In the genomic region with DNA sequence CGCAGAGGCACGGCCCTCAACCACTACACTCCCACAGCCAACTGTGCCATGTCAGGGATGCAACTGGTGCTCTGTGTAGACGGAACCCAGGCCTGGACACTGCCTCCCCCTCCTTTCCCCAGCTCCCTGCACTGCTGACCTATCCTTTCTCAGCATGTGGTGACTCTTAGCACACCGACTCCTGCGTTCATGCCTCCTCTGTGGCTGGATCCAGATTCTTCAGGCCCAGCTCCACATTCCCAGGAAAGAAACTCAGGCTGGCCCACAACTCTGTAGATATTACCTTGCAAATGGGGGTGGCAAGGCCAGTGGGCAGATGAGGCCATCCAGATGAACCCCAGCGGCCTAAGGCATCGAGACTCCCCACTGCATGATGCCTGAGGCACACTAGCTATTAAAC, we compare ENCODE assay signal across 1 cellular context.
TF ChIP-seq lines count a peak whose summit lies in the region.

No MANE protein-coding gene starts in this region.

TF ChIP-seq in GM23338, 12 proteins besides CTCF, POLR2A, EP300 and RAD21 (continued from another document):
- TF ChIP-seq, protein P1, sequence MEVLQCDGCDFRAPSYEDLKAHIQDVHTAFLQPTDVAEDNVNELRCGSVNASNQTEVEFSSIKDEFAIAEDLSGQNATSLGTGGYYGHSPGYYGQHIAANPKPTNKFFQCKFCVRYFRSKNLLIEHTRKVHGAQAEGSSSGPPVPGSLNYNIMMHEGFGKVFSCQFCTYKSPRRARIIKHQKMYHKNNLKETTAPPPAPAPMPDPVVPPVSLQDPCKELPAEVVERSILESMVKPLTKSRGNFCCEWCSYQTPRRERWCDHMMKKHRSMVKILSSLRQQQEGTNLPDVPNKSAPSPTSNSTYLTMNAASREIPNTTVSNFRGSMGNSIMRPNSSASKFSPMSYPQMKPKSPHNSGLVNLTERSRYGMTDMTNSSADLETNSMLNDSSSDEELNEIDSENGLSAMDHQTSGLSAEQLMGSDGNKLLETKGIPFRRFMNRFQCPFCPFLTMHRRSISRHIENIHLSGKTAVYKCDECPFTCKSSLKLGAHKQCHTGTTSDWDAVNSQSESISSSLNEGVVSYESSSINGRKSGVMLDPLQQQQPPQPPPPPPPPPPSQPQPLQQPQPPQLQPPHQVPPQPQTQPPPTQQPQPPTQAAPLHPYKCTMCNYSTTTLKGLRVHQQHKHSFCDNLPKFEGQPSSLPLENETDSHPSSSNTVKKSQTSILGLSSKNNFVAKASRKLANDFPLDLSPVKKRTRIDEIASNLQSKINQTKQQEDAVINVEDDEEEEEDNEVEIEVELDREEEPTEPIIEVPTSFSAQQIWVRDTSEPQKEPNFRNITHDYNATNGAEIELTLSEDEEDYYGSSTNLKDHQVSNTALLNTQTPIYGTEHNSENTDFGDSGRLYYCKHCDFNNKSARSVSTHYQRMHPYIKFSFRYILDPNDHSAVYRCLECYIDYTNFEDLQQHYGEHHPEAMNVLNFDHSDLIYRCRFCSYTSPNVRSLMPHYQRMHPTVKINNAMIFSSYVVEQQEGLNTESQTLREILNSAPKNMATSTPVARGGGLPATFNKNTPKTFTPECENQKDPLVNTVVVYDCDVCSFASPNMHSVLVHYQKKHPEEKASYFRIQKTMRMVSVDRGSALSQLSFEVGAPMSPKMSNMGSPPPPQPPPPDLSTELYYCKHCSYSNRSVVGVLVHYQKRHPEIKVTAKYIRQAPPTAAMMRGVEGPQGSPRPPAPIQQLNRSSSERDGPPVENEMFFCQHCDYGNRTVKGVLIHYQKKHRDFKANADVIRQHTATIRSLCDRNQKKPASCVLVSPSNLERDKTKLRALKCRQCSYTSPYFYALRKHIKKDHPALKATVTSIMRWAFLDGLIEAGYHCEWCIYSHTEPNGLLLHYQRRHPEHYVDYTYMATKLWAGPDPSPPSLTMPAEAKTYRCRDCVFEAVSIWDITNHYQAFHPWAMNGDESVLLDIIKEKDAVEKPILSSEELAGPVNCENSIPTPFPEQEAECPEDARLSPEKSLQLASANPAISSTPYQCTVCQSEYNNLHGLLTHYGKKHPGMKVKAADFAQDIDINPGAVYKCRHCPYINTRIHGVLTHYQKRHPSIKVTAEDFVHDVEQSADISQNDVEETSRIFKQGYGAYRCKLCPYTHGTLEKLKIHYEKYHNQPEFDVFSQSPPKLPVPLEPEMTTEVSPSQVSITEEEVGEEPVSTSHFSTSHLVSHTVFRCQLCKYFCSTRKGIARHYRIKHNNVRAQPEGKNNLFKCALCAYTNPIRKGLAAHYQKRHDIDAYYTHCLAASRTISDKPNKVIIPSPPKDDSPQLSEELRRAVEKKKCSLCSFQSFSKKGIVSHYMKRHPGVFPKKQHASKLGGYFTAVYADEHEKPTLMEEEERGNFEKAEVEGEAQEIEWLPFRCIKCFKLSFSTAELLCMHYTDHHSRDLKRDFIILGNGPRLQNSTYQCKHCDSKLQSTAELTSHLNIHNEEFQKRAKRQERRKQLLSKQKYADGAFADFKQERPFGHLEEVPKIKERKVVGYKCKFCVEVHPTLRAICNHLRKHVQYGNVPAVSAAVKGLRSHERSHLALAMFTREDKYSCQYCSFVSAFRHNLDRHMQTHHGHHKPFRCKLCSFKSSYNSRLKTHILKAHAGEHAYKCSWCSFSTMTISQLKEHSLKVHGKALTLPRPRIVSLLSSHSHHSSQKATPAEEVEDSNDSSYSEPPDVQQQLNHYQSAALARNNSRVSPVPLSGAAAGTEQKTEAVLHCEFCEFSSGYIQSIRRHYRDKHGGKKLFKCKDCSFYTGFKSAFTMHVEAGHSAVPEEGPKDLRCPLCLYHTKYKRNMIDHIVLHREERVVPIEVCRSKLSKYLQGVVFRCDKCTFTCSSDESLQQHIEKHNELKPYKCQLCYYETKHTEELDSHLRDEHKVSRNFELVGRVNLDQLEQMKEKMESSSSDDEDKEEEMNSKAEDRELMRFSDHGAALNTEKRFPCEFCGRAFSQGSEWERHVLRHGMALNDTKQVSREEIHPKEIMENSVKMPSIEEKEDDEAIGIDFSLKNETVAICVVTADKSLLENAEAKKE (CRISPR knock-in tag; IDR thresholded peaks at IDR 0.05), result no peak
- TF ChIP-seq ZNF331 (CRISPR knock-in tag; IDR thresholded peaks at IDR 0.05; ENCODE audit: low read depth) (no peak), ZNF114 (CRISPR knock-in tag; IDR thresholded peaks at IDR 0.05) (no peak), POLR2AphosphoS5 (IDR thresholded peaks at IDR 0.05; ENCODE audit: low read depth) (no peak), EZH2phosphoT487 (IDR thresholded peaks at IDR 0.05; ENCODE audit: unreplicated experiment) (no peak)
- TF ChIP-seq, protein P2, sequence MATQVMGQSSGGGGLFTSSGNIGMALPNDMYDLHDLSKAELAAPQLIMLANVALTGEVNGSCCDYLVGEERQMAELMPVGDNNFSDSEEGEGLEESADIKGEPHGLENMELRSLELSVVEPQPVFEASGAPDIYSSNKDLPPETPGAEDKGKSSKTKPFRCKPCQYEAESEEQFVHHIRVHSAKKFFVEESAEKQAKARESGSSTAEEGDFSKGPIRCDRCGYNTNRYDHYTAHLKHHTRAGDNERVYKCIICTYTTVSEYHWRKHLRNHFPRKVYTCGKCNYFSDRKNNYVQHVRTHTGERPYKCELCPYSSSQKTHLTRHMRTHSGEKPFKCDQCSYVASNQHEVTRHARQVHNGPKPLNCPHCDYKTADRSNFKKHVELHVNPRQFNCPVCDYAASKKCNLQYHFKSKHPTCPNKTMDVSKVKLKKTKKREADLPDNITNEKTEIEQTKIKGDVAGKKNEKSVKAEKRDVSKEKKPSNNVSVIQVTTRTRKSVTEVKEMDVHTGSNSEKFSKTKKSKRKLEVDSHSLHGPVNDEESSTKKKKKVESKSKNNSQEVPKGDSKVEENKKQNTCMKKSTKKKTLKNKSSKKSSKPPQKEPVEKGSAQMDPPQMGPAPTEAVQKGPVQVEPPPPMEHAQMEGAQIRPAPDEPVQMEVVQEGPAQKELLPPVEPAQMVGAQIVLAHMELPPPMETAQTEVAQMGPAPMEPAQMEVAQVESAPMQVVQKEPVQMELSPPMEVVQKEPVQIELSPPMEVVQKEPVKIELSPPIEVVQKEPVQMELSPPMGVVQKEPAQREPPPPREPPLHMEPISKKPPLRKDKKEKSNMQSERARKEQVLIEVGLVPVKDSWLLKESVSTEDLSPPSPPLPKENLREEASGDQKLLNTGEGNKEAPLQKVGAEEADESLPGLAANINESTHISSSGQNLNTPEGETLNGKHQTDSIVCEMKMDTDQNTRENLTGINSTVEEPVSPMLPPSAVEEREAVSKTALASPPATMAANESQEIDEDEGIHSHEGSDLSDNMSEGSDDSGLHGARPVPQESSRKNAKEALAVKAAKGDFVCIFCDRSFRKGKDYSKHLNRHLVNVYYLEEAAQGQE (IDR thresholded peaks at IDR 0.05; ENCODE audit: unreplicated experiment), result no peak
- TF ChIP-seq, protein P3, sequence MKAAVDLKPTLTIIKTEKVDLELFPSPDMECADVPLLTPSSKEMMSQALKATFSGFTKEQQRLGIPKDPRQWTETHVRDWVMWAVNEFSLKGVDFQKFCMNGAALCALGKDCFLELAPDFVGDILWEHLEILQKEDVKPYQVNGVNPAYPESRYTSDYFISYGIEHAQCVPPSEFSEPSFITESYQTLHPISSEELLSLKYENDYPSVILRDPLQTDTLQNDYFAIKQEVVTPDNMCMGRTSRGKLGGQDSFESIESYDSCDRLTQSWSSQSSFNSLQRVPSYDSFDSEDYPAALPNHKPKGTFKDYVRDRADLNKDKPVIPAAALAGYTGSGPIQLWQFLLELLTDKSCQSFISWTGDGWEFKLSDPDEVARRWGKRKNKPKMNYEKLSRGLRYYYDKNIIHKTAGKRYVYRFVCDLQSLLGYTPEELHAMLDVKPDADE (IDR thresholded peaks at IDR 0.05), result no peak
